ENCODE assay signal across 8 cellular contexts in the genomic region with DNA sequence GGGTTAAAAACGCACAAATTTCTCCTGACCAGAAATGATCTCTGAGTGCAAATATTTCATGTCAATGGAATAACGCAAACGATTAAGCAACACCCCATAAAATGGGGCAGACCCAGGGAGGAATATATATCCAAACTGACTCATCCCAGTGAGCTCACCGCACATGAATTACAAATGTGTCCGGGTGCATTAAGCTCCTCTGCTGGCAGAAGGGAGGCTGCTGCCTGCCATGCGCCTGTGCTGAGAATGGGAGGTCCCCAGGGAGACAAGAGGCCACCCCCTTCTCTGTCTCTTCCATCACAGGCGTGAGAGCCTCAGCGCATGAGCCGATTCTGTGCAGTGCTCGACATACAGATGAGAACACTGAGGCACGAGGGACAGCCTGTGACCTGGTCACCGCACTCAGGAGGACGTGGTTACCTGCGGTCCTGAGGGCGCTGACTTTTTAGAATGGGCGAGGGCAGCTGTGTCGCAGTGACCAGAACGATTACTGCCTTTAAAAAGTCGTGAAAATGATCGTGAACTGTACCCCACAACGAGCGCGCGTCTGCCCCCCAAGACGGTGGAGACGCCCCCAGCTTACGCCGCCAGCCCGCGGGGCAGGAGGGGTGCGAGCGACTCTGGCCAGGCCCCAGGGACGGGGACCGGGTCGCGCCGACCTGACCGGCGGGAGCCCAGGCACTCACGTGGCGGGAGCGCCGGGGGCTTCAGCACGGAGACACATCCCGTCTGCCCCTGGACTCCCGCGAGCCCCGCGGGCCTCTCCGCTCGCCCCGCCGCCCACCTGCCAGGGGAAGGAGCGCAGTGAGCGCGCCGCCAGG.
DNase-seq lines count a peak whose midpoint lies in the region; ATAC-seq lines count a peak whose summit lies in the region.
"Not testable (repeated sequence)": the region's sequence is repeated elsewhere in the genome, so short reads cannot be mapped to it uniquely, and the experiment has no call there.

No MANE protein-coding gene starts in this region.

- not testable (repeated sequence) for H3K36me3 Mint-ChIP-seq in CD4-positive, CD25-positive, alpha-beta regulatory T cell; activated naive CD4-positive, alpha-beta T cell treated with anti-CD3 and anti-CD28 coated beads, Interleukin-2, amount 50 U/mL, for 24 hours; naive B cell

- H3K27ac ChIP-seq in CD4-positive, CD25-positive, alpha-beta regulatory T cell (ENCODE audit: insufficient read depth, low read length, poor library complexity, severe bottlenecking): peak overlapping the region; percentile 87

- not testable (repeated sequence) for H3K4me1 ChIP-seq in CD4-positive, CD25-positive, alpha-beta regulatory T cell (ENCODE audit: control insufficient read depth, insufficient read depth, low read length, poor library complexity, severe bottlenecking); HAP-1

- H3K4me1 Mint-ChIP-seq in CD4-positive, CD25-positive, alpha-beta regulatory T cell: peaks cover 0 to 16% (median 1%) of the 10 kb centered on the region in 4 donors
- H3K4me1 Mint-ChIP-seq in activated naive CD4-positive, alpha-beta T cell treated with anti-CD3 and anti-CD28 coated beads, Interleukin-2, amount 50 U/mL, for 24 hours: peaks cover 19% of the 10 kb centered on the region
- peaks cover 0 to 13% (median 11%) of the 10 kb centered on the region in 3 donors for H3K4me1 Mint-ChIP-seq in naive B cell

- H3K27ac Mint-ChIP-seq in CD4-positive, CD25-positive, alpha-beta regulatory T cell: peak overlapping the region; percentile 76 to 99 (median 97)
- H3K27ac Mint-ChIP-seq in activated naive CD4-positive, alpha-beta T cell treated with anti-CD3 and anti-CD28 coated beads, Interleukin-2, amount 50 U/mL, for 24 hours: peak overlapping the region; percentile 96
- peak overlapping the region; percentile 90 to 100 (median 99) for H3K27ac Mint-ChIP-seq in naive B cell

- not testable (repeated sequence) for H3K9me3 ChIP-seq in CD4-positive, CD25-positive, alpha-beta regulatory T cell (ENCODE audit: control insufficient read depth in 2 of 2, low read length in 2 of 2); HAP-1

- not testable (repeated sequence) for H3K36me3 ChIP-seq in CD4-positive, CD25-positive, alpha-beta regulatory T cell (ENCODE audit: control insufficient read depth, insufficient read depth, low read length); HAP-1 (replicated peaks)

- ATAC-seq in CD4-positive, CD25-positive, alpha-beta regulatory T cell (ENCODE audit: low read depth in 2 of 2); naive B cell (ENCODE audit: low read depth in 2 of 2): not testable (repeated sequence)

- peak overlapping the region; percentile 92 to 98 (median 96) for H3K4me3 Mint-ChIP-seq in CD4-positive, CD25-positive, alpha-beta regulatory T cell
- peak overlapping the region; percentile 97 for H3K4me3 Mint-ChIP-seq in activated naive CD4-positive, alpha-beta T cell treated with anti-CD3 and anti-CD28 coated beads, Interleukin-2, amount 50 U/mL, for 24 hours
- peak overlapping the region; percentile 85 to 96 (median 94) for H3K4me3 Mint-ChIP-seq in naive B cell

- not testable (repeated sequence) for H3K27me3 Mint-ChIP-seq in CD4-positive, CD25-positive, alpha-beta regulatory T cell; activated naive CD4-positive, alpha-beta T cell treated with anti-CD3 and anti-CD28 coated beads, Interleukin-2, amount 50 U/mL, for 24 hours
- H3K27me3 Mint-ChIP-seq in naive B cell: peaks cover 0 to 13% (median 0%) of the 10 kb centered on the region in 3 donors

- H3K4me3 ChIP-seq in CD4-positive, CD25-positive, alpha-beta regulatory T cell (ENCODE audit: low read depth, low read length): peak overlapping the region; percentile 44
- H3K4me3 ChIP-seq in HAP-1: peak overlapping the region; percentile 44

- DNase-seq in CD4-positive, CD25-positive, alpha-beta regulatory T cell: peak; percentile 38 to 65 (median 55)
- DNase-seq in HAP-1 (ENCODE audit: low spot score in 2 of 2): peak; percentile 71 to 82
- DNase-seq in NCI-H1417 (lab: John Stamatoyannopoulos, UW): peak; percentile 53 to 78 (median 75)
- DNase-seq in T follicular helper cell (ENCODE audit: low read depth): peak; percentile 57
- DNase-seq in fibroblast of the conjunctiva (ENCODE audit: low read depth): peak; percentile 94
- DNase-seq in naive B cell: peak; percentile 61
- peak; percentile 44 to 61 for DNase-seq in stimulated activated CD8-positive, alpha-beta memory T cell treated with anti-CD3 and anti-CD28 coated beads, Interleukin-15, amount 100 ng/mL, for 4 hours (ENCODE audit: low read depth in 2 of 2)

- H3K27me3 ChIP-seq in CD4-positive, CD25-positive, alpha-beta regulatory T cell (ENCODE audit: control insufficient read depth, insufficient read depth, low read length); HAP-1 (ENCODE audit: low read depth): not testable (repeated sequence)

- in situ Hi-C loops in HAP-1 (cut with MboI; ENCODE audit: low sequenced_read_pairs): not testable (repeated sequence)

- H3K9me3 Mint-ChIP-seq in CD4-positive, CD25-positive, alpha-beta regulatory T cell; activated naive CD4-positive, alpha-beta T cell treated with anti-CD3 and anti-CD28 coated beads, Interleukin-2, amount 50 U/mL, for 24 hours; naive B cell: not testable (repeated sequence)
